ENCODE assay signal across 8 cellular contexts in the genomic region with DNA sequence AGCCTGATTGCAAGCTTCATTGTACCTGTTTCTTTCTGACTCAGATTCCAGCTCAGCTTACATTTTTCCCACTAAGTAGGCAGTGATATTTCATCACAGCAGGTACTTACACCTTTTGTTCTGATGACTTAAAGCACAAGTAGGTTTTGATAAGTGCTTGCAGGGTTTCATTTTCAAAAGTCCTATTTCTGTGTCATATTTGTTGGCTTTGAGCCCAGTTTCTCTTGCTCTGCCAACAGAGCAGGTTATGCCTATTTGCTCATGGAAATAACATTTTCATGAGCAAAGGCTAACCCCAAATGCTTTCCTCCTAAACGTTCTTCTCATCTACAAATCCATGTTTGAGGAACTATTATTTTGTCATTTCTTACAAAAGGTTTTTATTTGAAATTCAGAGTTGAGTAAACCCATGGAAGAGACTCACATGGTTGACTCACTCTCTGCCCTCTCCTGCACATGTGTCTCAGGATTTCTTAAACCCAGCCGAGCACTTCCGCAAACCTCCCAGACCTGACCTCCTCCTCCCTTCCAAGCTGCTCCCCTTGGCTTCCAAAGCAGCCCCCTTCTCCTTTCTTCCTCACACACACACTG. TPM values are rescaled to one million over a fixed set of nuclear protein-coding genes. Genes with fewer than 3 reads are reported as not detected.
A peak's percentile ranks its signal among the peaks of the same experiment; 100 is the strongest.
DNase-seq lines count a peak whose midpoint lies in the region; ATAC-seq and TF ChIP-seq lines count a peak whose summit lies in the region.

No MANE protein-coding gene starts in this region.

- H3K36me3 ChIP-seq in left ventricle myocardium inferior, result no peaks in the 10 kb centered on the region

- no peak overlapping the region for H3K27ac ChIP-seq in left ventricle myocardium inferior (replicated peaks)
- H3K27ac ChIP-seq in right cardiac atrium (ENCODE audit: low read length), result no peak overlapping the region

- H3K27me3 Mint-ChIP-seq in activated B cell treated with CpG ODN at 0.5 μM for 24 hours (no peaks in the 10 kb centered on the region), type B pancreatic cell (peaks cover 3% of the 10 kb centered on the region)

- peaks cover 68% of the 10 kb centered on the region for H3K4me1 Mint-ChIP-seq in activated B cell treated with CpG ODN at 0.5 μM for 24 hours
- peaks cover 20% of the 10 kb centered on the region for H3K4me1 Mint-ChIP-seq in type B pancreatic cell (ENCODE audit: unreplicated experiment)

- intact Hi-C loops in Right ventricle myocardium inferior (cut with DNase I), result no loop called here
- intact Hi-C loops in left ventricle myocardium inferior (cut with micrococcal nuclease), result no loop called here
- intact Hi-C loops in activated B cell treated with CpG ODN at 0.5 μM for 24 hours (cut with micrococcal nuclease), result loop anchor here (1.0 kb wide), 1 partner anchor 27 kb away; no protein-coding TSS in a partner anchor
- intact Hi-C loops in right cardiac atrium (cut with DNase I), result loop anchor here in 1 of 4 donors (10.0 kb wide), 1 partner anchor 347 kb away; no protein-coding TSS in a partner anchor

- WGBS in right cardiac atrium, result 41% methylated on average over 3 of the region's 3 CpGs

- POLR2A ChIA-PET in activated B cell treated with CpG ODN at 0.5 μM for 24 hours (lab: Charles Lee), result interaction anchor here (1.3 to 1.8 kb wide), 2 partner anchors 10 to 12 kb away, joined by 3 to 4 read pairs; partner anchors contain the start of gene LTA4H

- CTCF ChIA-PET in activated B cell treated with CpG ODN at 0.5 μM for 24 hours (lab: Charles Lee), result interaction anchor here (0.8 kb wide), 1 partner anchor 49 kb away, joined by 4 read pairs; no protein-coding TSS in a partner anchor

- TF ChIP-seq CTCF in left ventricle myocardium inferior (IDR thresholded peaks at IDR 0.05; ENCODE audit: borderline replicate concordance) (no peak), activated B cell treated with CpG ODN at 0.5 μM for 24 hours (IDR thresholded peaks at IDR 0.05) (no peak), type B pancreatic cell (conservative IDR thresholded peaks at IDR 0.05) (no peak)

- H3K27me3 ChIP-seq in left ventricle myocardium inferior (ENCODE audit: low read depth) (no peaks in the 10 kb centered on the region), right cardiac atrium (ENCODE audit: control insufficient read depth, insufficient read depth) (no peaks in the 10 kb centered on the region)

- no peak for DNase-seq in Right ventricle myocardium inferior (ENCODE audit: missing footprints)
- no peak for DNase-seq in left ventricle myocardium inferior
- peak; percentile 66 to 78 for DNase-seq in NCI-H187 (lab: John Stamatoyannopoulos, UW)
- no peak for DNase-seq in activated B cell treated with CpG ODN at 0.5 μM for 24 hours
- peak in 1 of 3 donors; percentile 50 for DNase-seq in right cardiac atrium
- DNase-seq in type B pancreatic cell (ENCODE audit: extremely low spot score, unreplicated experiment), result no peak
- DNase-seq in mesenteric fat pad (ENCODE audit: low spot score), result no peak

- ATAC-seq in Right ventricle myocardium inferior (peak; percentile 48), HG02840 (IDR thresholded peaks at IDR 0.05; ENCODE audit: low FRiP score, unreplicated experiment) (peak; percentile 49), activated B cell treated with CpG ODN at 0.5 μM for 24 hours (ENCODE audit: low read depth) (peak; percentile 19), right cardiac atrium (peak; percentile 62 to 63)

- H3K4me1 ChIP-seq in left ventricle myocardium inferior (peaks cover 22% of the 10 kb centered on the region), right cardiac atrium (ENCODE audit: control insufficient read depth, insufficient read depth, low read length) (peaks cover 2% of the 10 kb centered on the region)

- H3K9me3 ChIP-seq in left ventricle myocardium inferior (replicated peaks), result no peaks in the 10 kb centered on the region
- no peaks in the 10 kb centered on the region for H3K9me3 ChIP-seq in right cardiac atrium (ENCODE audit: control insufficient read depth, low read length)

- no peaks in the 10 kb centered on the region for H3K36me3 Mint-ChIP-seq in activated B cell treated with CpG ODN at 0.5 μM for 24 hours (ENCODE audit: low read depth)
- no peaks in the 10 kb centered on the region for H3K36me3 Mint-ChIP-seq in type B pancreatic cell

- peak overlapping the region; percentile 88 for H3K27ac Mint-ChIP-seq in activated B cell treated with CpG ODN at 0.5 μM for 24 hours
- peak overlapping the region; percentile 21 for H3K27ac Mint-ChIP-seq in type B pancreatic cell

- H3K4me3 ChIP-seq in left ventricle myocardium inferior (no peak overlapping the region), right cardiac atrium (ENCODE audit: low read length) (no peak overlapping the region)

- peak overlapping the region; percentile 53 for H3K4me3 Mint-ChIP-seq in activated B cell treated with CpG ODN at 0.5 μM for 24 hours
- H3K4me3 Mint-ChIP-seq in type B pancreatic cell, result peak overlapping the region; percentile 69

- H3K9me3 Mint-ChIP-seq in activated B cell treated with CpG ODN at 0.5 μM for 24 hours (peaks cover 6% of the 10 kb centered on the region), type B pancreatic cell (no peaks in the 10 kb centered on the region)

RNA-seq across cellular contexts. Expression of gene LTA4H, which starts 12.3 kb away (rescaled TPM):
- 35.6 TPM for total RNA-seq in Right ventricle myocardium inferior
- total RNA-seq in left ventricle myocardium inferior, result 35.4 TPM
- 119 and 124 TPM in 2 replicates for total RNA-seq in activated B cell treated with CpG ODN at 0.5 μM for 24 hours
- total RNA-seq in right cardiac atrium, result 10 to 100 TPM; 38.1 to 57.0 (median 48.4) TPM
- polyA plus RNA-seq in right cardiac atrium, result 36.8 TPM
- total RNA-seq in type B pancreatic cell (ENCODE audit: low replicate concordance), result 68.1 and 117 TPM in 2 replicates
- 47.0 TPM for total RNA-seq in mesenteric fat pad

RNA-seq across cellular contexts. Expression of gene HAL, which starts 51.6 kb away (rescaled TPM):
- total RNA-seq in Right ventricle myocardium inferior, result 0.68 TPM
- not detected for total RNA-seq in left ventricle myocardium inferior
- total RNA-seq in activated B cell treated with CpG ODN at 0.5 μM for 24 hours, result 0.66 and 2.5 TPM in 2 replicates
- total RNA-seq in right cardiac atrium, result under 1 TPM in 2 of 4 donors, not detected in 2; 0.11 to 0.62 TPM
- polyA plus RNA-seq in right cardiac atrium, result 0.05 TPM
- total RNA-seq in type B pancreatic cell (ENCODE audit: low replicate concordance), result 2.1 and 3.8 TPM in 2 replicates
- total RNA-seq in mesenteric fat pad, result 2.5 TPM

Comparison
In these comparisons a context has a peak if more than half of its experiments do, and no peak if none do; other contexts are left out.
1. DNase-seq: peak in NCI-H187 (2 of 2); none in Right ventricle myocardium inferior (single experiment), left ventricle myocardium inferior (single experiment), activated B cell treated with CpG ODN at 0.5 μM for 24 hours (single experiment), type B pancreatic cell (single experiment) and mesenteric fat pad (single experiment).
2. Peak in every context shown above with its lines, with median percentiles within 50 percentile points of each other: ATAC-seq.